ENCODE assay signal across 12 cellular contexts in the genomic region with DNA sequence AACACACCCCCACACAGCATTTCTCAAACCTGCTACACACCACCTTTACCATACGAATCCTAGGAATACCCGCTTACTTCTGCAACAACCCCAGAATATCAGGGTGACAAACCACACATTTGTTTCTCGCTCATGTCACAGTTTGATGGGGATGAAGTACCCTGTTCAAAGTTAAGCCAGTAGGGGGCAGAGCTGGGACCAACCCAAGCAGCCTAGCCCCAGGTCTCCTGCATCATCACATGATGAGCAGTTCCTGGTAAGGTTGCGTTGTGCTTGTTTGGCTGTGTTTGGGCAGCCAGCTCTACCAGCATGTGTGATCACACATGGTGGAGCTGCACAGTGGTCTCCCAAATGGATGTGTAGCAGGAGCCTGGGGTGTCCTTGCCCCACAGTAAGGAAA.
DNase-seq lines count a peak whose midpoint lies in the region; ATAC-seq, FAIRE-seq and TF ChIP-seq lines count a peak whose summit lies in the region.
"Had no signal": no experiment of that assay in that cellular context is flagged by ENCODE, and none has a peak within 500 bp of the region (broad histone marks: within the 10 kb centered on the region; RNA-seq: fewer than 3 reads in every experiment).

No MANE protein-coding gene starts in this region.

- ATAC-seq in GM12878: peak; percentile 48; the same call in 2 of the 3 replicates

- no peak overlapping the region for H3K18ac ChIP-seq in neuronal stem cell (ENCODE audit: low read length)

- H3K36me3 ChIP-seq in GM12878 (ENCODE audit: control insufficient read depth in 2 of 2, insufficient read depth in 2 of 2, low read length in 1 of 2): no peaks in the 10 kb centered on the region
- no peaks in the 10 kb centered on the region for H3K36me3 ChIP-seq in neuronal stem cell (replicated peaks in 1 of 2; ENCODE audit: control insufficient read depth in 2 of 2, insufficient read depth in 2 of 2, low read length in 2 of 2)
- H3K36me3 ChIP-seq: thoracic aorta had no signal

- peak; percentile 18; the same call in 1 of the 2 replicates for TF ChIP-seq RAD21 in Ishikawa (IDR thresholded peaks at IDR 0.05; ENCODE audit: low read depth)
- no peak for TF ChIP-seq RAD21 in GM12878 (IDR thresholded peaks at IDR 0.05; ENCODE audit: insufficient read depth, low read depth, low read length)

- no peaks in the 10 kb centered on the region for H3K79me1 ChIP-seq in neuronal stem cell (ENCODE audit: low read depth, low read length)

- H2AK5ac ChIP-seq in neuronal stem cell (ENCODE audit: low read depth, low read length): no peak overlapping the region

- H3K79me2 ChIP-seq in GM12878 (ENCODE audit: control insufficient read depth, insufficient read depth, low read length): no peaks in the 10 kb centered on the region

- intact Hi-C loops in GM12878 (cut with micrococcal nuclease; ENCODE audit: unreplicated experiment): no loop called here

- H3K4me1 ChIP-seq in GM12878 (ENCODE audit: control insufficient read depth, insufficient read depth, low read length): no peaks in the 10 kb centered on the region
- H3K4me1 ChIP-seq in neuronal stem cell (ENCODE audit: control insufficient read depth in 2 of 2, insufficient read depth in 1 of 2, low read depth in 1 of 2, low read length in 2 of 2): peaks cover 0 to 1% of the 10 kb centered on the region in 2 donors

- in situ Hi-C loops in GM12878 (cut with MboI): no loop called here

- CTCF ChIA-PET in GM12878 (lab: Yijun Ruan, JAX) (interaction anchor here (1.0 to 1.5 kb wide), 3 partner anchors 11 to 148 kb away, joined by 3 to 4 read pairs (median 3); no protein-coding TSS in a partner anchor), GM10248 (lab: Yijun Ruan, JAX) (no interaction called here)

- BruUV-seq in GM12878 (replicated peaks; lab: Mats Ljungman, UMichigan): no TSS peak

- no peak overlapping the region for H2BK12ac ChIP-seq in neuronal stem cell (ENCODE audit: low read length)

- WGBS in GM12878 (ENCODE audit: insufficient coverage, insufficient replicate concordance, low lambda C conversion rate, missing lambda C conversion rate): 7% methylated on average over 4 of the region's 4 CpGs
- no CpG with 5 or more reads among the region's 4 CpGs for WGBS in neuronal stem cell (ENCODE audit: extremely low coverage in 2 of 2, insufficient read length in 2 of 2, insufficient replicate concordance in 1 of 2), 2 donors

- no peak overlapping the region for H3K4me3 ChIP-seq in GM12878
- H3K4me3 ChIP-seq in neuronal stem cell (ENCODE audit: low read length in 2 of 2): no peak overlapping the region
- H3K4me3 ChIP-seq: thoracic aorta had no signal

- H4K20me1 ChIP-seq in GM12878 (ENCODE audit: control insufficient read depth, insufficient read depth): no peaks in the 10 kb centered on the region

- FAIRE-seq in GM12878 (lab: Jason Lieb, UNC): no peak
- FAIRE-seq: keratinocyte had no signal

- H3K9me3 ChIP-seq in GM12878 (replicated peaks; ENCODE audit: control insufficient read depth, insufficient read depth, low read length): no peaks in the 10 kb centered on the region
- no peaks in the 10 kb centered on the region for H3K9me3 ChIP-seq in neuronal stem cell (replicated peaks in 1 of 2; ENCODE audit: control insufficient read depth in 2 of 2, insufficient read depth in 1 of 2, low read depth in 1 of 2, low read length in 2 of 2)
- H3K9me3 ChIP-seq: thoracic aorta had no signal

- no peak overlapping the region for H4K8ac ChIP-seq in neuronal stem cell (ENCODE audit: low read depth, low read length)

- H3K27ac ChIP-seq in GM12878 (ENCODE audit: control insufficient read depth, insufficient read depth) (no peak overlapping the region), neuronal stem cell (replicated peaks; ENCODE audit: low read length) (no peak overlapping the region)
- H3K27ac ChIP-seq: thoracic aorta had no signal

- H2BK15ac ChIP-seq in neuronal stem cell (ENCODE audit: low read length): no peak overlapping the region

- no peak overlapping the region for H2BK120ac ChIP-seq in neuronal stem cell (ENCODE audit: low read depth, low read length)

- no peak overlapping the region for H3K14ac ChIP-seq in neuronal stem cell (ENCODE audit: low read length)

- H2AFZ ChIP-seq in GM12878 (ENCODE audit: control insufficient read depth, low read depth, low read length) (no peak overlapping the region), neuronal stem cell (ENCODE audit: low read length) (no peak overlapping the region)

- SMC1A ChIA-PET in GM12878 (lab: Charles Lee; ENCODE audit: uncharacterized antibody, unreplicated experiment): no interaction called here

- RAD21 ChIA-PET in GM12878 (lab: Charles Lee; ENCODE audit: unreplicated experiment): no interaction called here

- TF ChIP-seq EP300 in Ishikawa (IDR thresholded peaks at IDR 0.05; ENCODE audit: borderline replicate concordance) (no peak), GM12878 (IDR thresholded peaks at IDR 0.05; ENCODE audit: borderline replicate concordance in 1 of 2, control insufficient read depth in 1 of 2, low read depth in 2 of 2, low read length in 2 of 2) (no peak)

- H3K9ac ChIP-seq in GM12878 (ENCODE audit: control insufficient read depth, insufficient read depth, low read length) (no peak overlapping the region), neuronal stem cell (ENCODE audit: low read depth, low read length, poor library complexity) (no peak overlapping the region)

- no peak for TF ChIP-seq POLR2A in GM12878 (IDR thresholded peaks at IDR 0.05; ENCODE audit: low read depth, low read length)

- H3K4ac ChIP-seq in neuronal stem cell (ENCODE audit: low read length): no peak overlapping the region

- H4K91ac ChIP-seq in neuronal stem cell (ENCODE audit: low read depth, low read length, poor library complexity): no peak overlapping the region

- H3K27me3 ChIP-seq in GM12878 (replicated peaks in 1 of 2; ENCODE audit: control insufficient read depth in 2 of 2, insufficient read depth in 2 of 2, low read length in 1 of 2): no peaks in the 10 kb centered on the region
- H3K27me3 ChIP-seq in neuronal stem cell (ENCODE audit: control insufficient read depth in 3 of 3, insufficient read depth in 3 of 3, low read depth in 1 of 3, low read length in 3 of 3): no peaks in the 10 kb centered on the region

- TF ChIP-seq CTCF in GM12878 (IDR thresholded peaks at IDR 0.05 in 2 of 3, conservative IDR thresholded peaks at IDR 0.05 in 1 of 3; ENCODE audit: control insufficient read depth in 2 of 3, extremely low read depth in 1 of 3, insufficient read depth in 1 of 3, low read depth in 3 of 3, low read length in 3 of 3): peak; percentile 14 to 30 (median 28); a peak in 3 of 6 replicates
- no peak for TF ChIP-seq CTCF in GM10248 (IDR thresholded peaks at IDR 0.05; ENCODE audit: control extremely low read depth, extremely low read depth, low read depth, missing control alignments)

- no peak overlapping the region for H3K23ac ChIP-seq in neuronal stem cell (ENCODE audit: low read depth, low read length, poor library complexity)

- H3K4me2 ChIP-seq in GM12878 (ENCODE audit: control insufficient read depth, insufficient read depth) (no peak overlapping the region), neuronal stem cell (ENCODE audit: insufficient read depth, low read length, poor library complexity, severe bottlenecking) (no peak overlapping the region)

- POLR2A ChIA-PET in GM12878 (lab: Charles Lee) (no interaction called here), GM10248 (lab: Yijun Ruan, JAX) (no interaction called here)

- no peak overlapping the region for H2BK5ac ChIP-seq in neuronal stem cell (ENCODE audit: low read length)

- DNase-seq in GM03348 (ENCODE audit: low spot score) (peak; percentile 22), GM12878 (ENCODE audit: low read depth, low spot score) (no peak), neuronal stem cell (ENCODE audit: low spot score) (no peak), RKO (ENCODE audit: low spot score) (no peak), GM10248 (ENCODE audit: extremely low spot score) (no peak), occipital lobe (lab: John Stamatoyannopoulos, UW) (no peak)
- DNase-seq in stimulated activated CD4-positive, alpha-beta T cell treated with anti-CD3 and anti-CD28 coated beads, Interleukin-12 subunit alpha, Interleukin-12 subunit beta, amount 100 ng/mL, for 4 hours: peak; percentile 4
- DNase-seq: aorta, NCI-H1105 had no signal

TF ChIP-seq in Ishikawa, 13 proteins besides CTCF, POLR2A, EP300 and RAD21 (continues in another document):
- TF ChIP-seq CREB1 (IDR thresholded peaks at IDR 0.05; ENCODE audit: low read depth): no peak

TF ChIP-seq in GM12878, 131 proteins besides CTCF, POLR2A, EP300 and RAD21 (continues in another document):
- peak; percentile 12; the same call in 1 of the 2 replicates for TF ChIP-seq SMC3 (IDR thresholded peaks at IDR 0.05; ENCODE audit: borderline replicate concordance, low read length)
- TF ChIP-seq, protein P1, sequence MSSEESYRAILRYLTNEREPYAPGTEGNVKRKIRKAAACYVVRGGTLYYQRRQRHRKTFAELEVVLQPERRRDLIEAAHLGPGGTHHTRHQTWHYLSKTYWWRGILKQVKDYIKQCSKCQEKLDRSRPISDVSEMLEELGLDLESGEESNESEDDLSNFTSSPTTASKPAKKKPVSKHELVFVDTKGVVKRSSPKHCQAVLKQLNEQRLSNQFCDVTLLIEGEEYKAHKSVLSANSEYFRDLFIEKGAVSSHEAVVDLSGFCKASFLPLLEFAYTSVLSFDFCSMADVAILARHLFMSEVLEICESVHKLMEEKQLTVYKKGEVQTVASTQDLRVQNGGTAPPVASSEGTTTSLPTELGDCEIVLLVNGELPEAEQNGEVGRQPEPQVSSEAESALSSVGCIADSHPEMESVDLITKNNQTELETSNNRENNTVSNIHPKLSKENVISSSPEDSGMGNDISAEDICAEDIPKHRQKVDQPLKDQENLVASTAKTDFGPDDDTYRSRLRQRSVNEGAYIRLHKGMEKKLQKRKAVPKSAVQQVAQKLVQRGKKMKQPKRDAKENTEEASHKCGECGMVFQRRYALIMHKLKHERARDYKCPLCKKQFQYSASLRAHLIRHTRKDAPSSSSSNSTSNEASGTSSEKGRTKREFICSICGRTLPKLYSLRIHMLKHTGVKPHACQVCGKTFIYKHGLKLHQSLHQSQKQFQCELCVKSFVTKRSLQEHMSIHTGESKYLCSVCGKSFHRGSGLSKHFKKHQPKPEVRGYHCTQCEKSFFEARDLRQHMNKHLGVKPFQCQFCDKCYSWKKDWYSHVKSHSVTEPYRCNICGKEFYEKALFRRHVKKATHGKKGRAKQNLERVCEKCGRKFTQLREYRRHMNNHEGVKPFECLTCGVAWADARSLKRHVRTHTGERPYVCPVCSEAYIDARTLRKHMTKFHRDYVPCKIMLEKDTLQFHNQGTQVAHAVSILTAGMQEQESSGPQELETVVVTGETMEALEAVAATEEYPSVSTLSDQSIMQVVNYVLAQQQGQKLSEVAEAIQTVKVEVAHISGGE (CRISPR knock-in tag; IDR thresholded peaks at IDR 0.05): no peak
- TF ChIP-seq NFYA (IDR thresholded peaks at IDR 0.05; ENCODE audit: borderline replicate concordance, low read depth, low read length): no peak

Comparison
In these comparisons a context has a peak if more than half of its experiments do, and no peak if none do; other contexts are left out.
1. DNase-seq: peak in GM03348 (single experiment) and stimulated activated CD4-positive, alpha-beta T cell treated with anti-CD3 and anti-CD28 coated beads, Interleukin-12 subunit alpha, Interleukin-12 subunit beta, amount 100 ng/mL, for 4 hours (single experiment); none in GM12878 (single experiment), neuronal stem cell (single experiment), RKO (single experiment), GM10248 (single experiment) and occipital lobe (single experiment).